Comparison of ENCODE assay signal across 8 cellular contexts in genomic region chr7:134514663-134515062, GRCh38. TPM values are rescaled to one million over a fixed set of nuclear protein-coding genes. Genes with fewer than 3 reads are reported as not detected.
DNase-seq lines count a peak whose midpoint lies in the region; ATAC-seq and TF ChIP-seq lines count a peak whose summit lies in the region.

No MANE protein-coding gene starts in this region.

- H3K36me3 Mint-ChIP-seq in endothelial cell (ENCODE audit: low read depth, unreplicated experiment) = no peaks in the 10 kb centered on the region
- H3K36me3 Mint-ChIP-seq in mesothelial cell of epicardium = no peaks in the 10 kb centered on the region

- H3K27ac Mint-ChIP-seq in endothelial cell (ENCODE audit: unreplicated experiment) = no peak overlapping the region
- no peak overlapping the region for H3K27ac Mint-ChIP-seq in mesothelial cell of epicardium

- TF ChIP-seq CTCF in endothelial cell (IDR thresholded peaks at IDR 0.05; ENCODE audit: unreplicated experiment) = peak; percentile 86
- TF ChIP-seq CTCF in mesothelial cell of epicardium (IDR thresholded peaks at IDR 0.05; ENCODE audit: unreplicated experiment) = peak; percentile 96

- ATAC-seq in GM21723 (IDR thresholded peaks at IDR 0.05; ENCODE audit: unreplicated experiment) (peak; percentile 59), GM19467 (IDR thresholded peaks at IDR 0.05; ENCODE audit: unreplicated experiment) (no peak)

- no peaks in the 10 kb centered on the region for H3K4me1 Mint-ChIP-seq in endothelial cell (ENCODE audit: unreplicated experiment)
- peaks cover 8% of the 10 kb centered on the region for H3K4me1 Mint-ChIP-seq in mesothelial cell of epicardium

- DNase-seq in DMS79 (lab: John Stamatoyannopoulos, UW) (peak; percentile 24), NCI-H1092 (lab: John Stamatoyannopoulos, UW) (peak; percentile 69), SK-MEL-5 (ENCODE audit: low read depth, low spot score) (peak; percentile 92), endothelial cell (ENCODE audit: low spot score) (peak; percentile 57), mesothelial cell of epicardium (ENCODE audit: low spot score in 2 of 2, unreplicated experiment in 2 of 2) (no peak)
- DNase-seq in activated CD8-positive, alpha-beta memory T cell treated with anti-CD3 and anti-CD28 coated beads for 24 hours = no peak

- in situ Hi-C loops in SK-MEL-5 (cut with HindIII; ENCODE audit: low pct_unique_long_range_greater_than_20kb, low sequenced_read_pairs) = no loop called here

- no peak overlapping the region for H3K4me3 Mint-ChIP-seq in endothelial cell (ENCODE audit: unreplicated experiment)
- no peak overlapping the region for H3K4me3 Mint-ChIP-seq in mesothelial cell of epicardium

- H3K9me3 Mint-ChIP-seq in endothelial cell (ENCODE audit: unreplicated experiment) = no peaks in the 10 kb centered on the region
- no peaks in the 10 kb centered on the region for H3K9me3 Mint-ChIP-seq in mesothelial cell of epicardium

- no peaks in the 10 kb centered on the region for H3K27me3 Mint-ChIP-seq in endothelial cell (ENCODE audit: unreplicated experiment)
- peaks cover 41% of the 10 kb centered on the region for H3K27me3 Mint-ChIP-seq in mesothelial cell of epicardium (ENCODE audit: low read depth)

RNA-seq across cellular contexts. Expression of gene AKR1B10, which starts 12.7 kb away (rescaled TPM):
- total RNA-seq in SK-MEL-5 (2014; rRNA removed; shearing (Covaris generic)) = 0.26 TPM in 1 of 2 replicates, not detected in the other
- polyA plus RNA-seq in SK-MEL-5 (2015; cell fraction: cytosol; rRNA removed) = 0.81 TPM in 1 of 2 replicates, not detected in the other
- polyA plus RNA-seq in SK-MEL-5 (2015; cell fraction: nucleus; rRNA removed) = not detected in 2 replicates
- total RNA-seq in endothelial cell (ENCODE audit: unreplicated experiment) (not detected), mesothelial cell of epicardium (0.29 to 0.31 TPM in 2 of 3 replicates, not detected in the other)

RNA-seq across cellular contexts. Expression of gene AKR1B15, which starts 34.2 kb away (rescaled TPM):
- 0.08 TPM in 1 of 2 replicates, not detected in the other for total RNA-seq in SK-MEL-5 (2014; rRNA removed; shearing (Covaris generic))
- not detected in 2 replicates for polyA plus RNA-seq in SK-MEL-5 (2015; cell fraction: cytosol; rRNA removed)
- not detected in 2 replicates for polyA plus RNA-seq in SK-MEL-5 (2015; cell fraction: nucleus; rRNA removed)
- total RNA-seq in endothelial cell (ENCODE audit: unreplicated experiment) (not detected), mesothelial cell of epicardium (1.7 to 1.9 TPM (median 1.8 TPM) in 3 replicates)

RNA-seq across cellular contexts. Expression of gene AKR1B1, which starts 55.8 kb away (rescaled TPM):
- total RNA-seq in SK-MEL-5 (2014; rRNA removed; shearing (Covaris generic)) = 85.0 and 94.1 TPM in 2 replicates
- polyA plus RNA-seq in SK-MEL-5 (2015; cell fraction: cytosol; rRNA removed) = 181 and 196 TPM in 2 replicates
- polyA plus RNA-seq in SK-MEL-5 (2015; cell fraction: nucleus; rRNA removed) = 125 and 159 TPM in 2 replicates
- total RNA-seq in endothelial cell (ENCODE audit: unreplicated experiment) (52.8 TPM), mesothelial cell of epicardium (91.9 to 97.5 TPM (median 95.8 TPM) in 3 replicates)

Comparison
In these comparisons a context has a peak if more than half of its experiments do, and no peak if none do; other contexts are left out.
1. DNase-seq: peak in DMS79 (single experiment), NCI-H1092 (single experiment), SK-MEL-5 (single experiment) and endothelial cell (single experiment); none in mesothelial cell of epicardium (0 of 2) and activated CD8-positive, alpha-beta memory T cell treated with anti-CD3 and anti-CD28 coated beads for 24 hours (single experiment).